Comparison of ENCODE assay signal across 16 cellular contexts in the genomic region with DNA sequence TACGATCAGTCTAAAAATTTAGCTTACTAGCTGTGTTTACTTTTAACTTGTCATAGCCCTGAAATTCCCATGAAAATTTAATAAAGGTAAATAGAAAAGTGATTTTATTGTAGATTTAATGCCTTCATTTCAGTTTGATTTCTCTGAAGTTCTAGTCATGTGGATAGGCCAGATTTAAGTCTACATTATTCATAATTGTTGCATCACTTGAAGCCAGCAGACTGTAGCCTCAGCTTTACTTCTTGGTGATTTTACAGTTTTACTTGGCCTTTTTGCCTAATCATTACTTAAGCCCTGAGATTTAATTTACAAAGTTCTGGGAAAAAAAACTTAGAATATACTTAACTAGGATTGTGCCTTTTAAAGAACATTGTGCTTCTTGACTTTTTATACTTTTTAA.
DNase-seq lines count a peak whose midpoint lies in the region; ATAC-seq and TF ChIP-seq lines count a peak whose summit lies in the region.
"Had no signal": no experiment of that assay in that cellular context is flagged by ENCODE, and none has a peak within 500 bp of the region (broad histone marks: within the 10 kb centered on the region; RNA-seq: fewer than 3 reads in every experiment).

No MANE protein-coding gene starts in this region.

- H3K4me3 ChIP-seq in AG10803 (ENCODE audit: low read length) = no peak overlapping the region
- H3K4me3 ChIP-seq in LNCaP clone FGC (ENCODE audit: low read depth, low read length) = no peak overlapping the region
- H3K4me3 ChIP-seq: A549, BLaER1 had no signal

- intact Hi-C loops in posterior cingulate gyrus (cut with DNase I) = no loop called here

- no peaks in the 10 kb centered on the region for H3K27me3 Mint-ChIP-seq in stimulated activated memory B cell treated with anti-CD40 and anti-IgM and Interleukin-4, amounts not matched to agents 10 μg/mL and 1 μg/mL and 100 μg/mL, for 72 hours
- H3K27me3 Mint-ChIP-seq in activated CD8-positive, alpha-beta memory T cell treated with anti-CD3 and anti-CD28 coated beads, Interleukin-2, amount 10 ng/mL, durations not matched to agents 7 days and 5 days = no peaks in the 10 kb centered on the region
- H3K27me3 Mint-ChIP-seq: CD4-positive, alpha-beta memory T cell; IgD-negative memory B cell had no signal

- CTCF ChIA-PET in activated CD8-positive, alpha-beta memory T cell treated with anti-CD3 and anti-CD28 coated beads, Interleukin-2, amount 10 ng/mL, durations not matched to agents 7 days and 5 days (lab: Charles Lee) = no interaction called here

- peaks cover 28% of the 10 kb centered on the region for H3K36me3 Mint-ChIP-seq in stimulated activated memory B cell treated with anti-CD40 and anti-IgM and Interleukin-4, amounts not matched to agents 10 μg/mL and 1 μg/mL and 100 μg/mL, for 72 hours
- H3K36me3 Mint-ChIP-seq in activated CD8-positive, alpha-beta memory T cell treated with anti-CD3 and anti-CD28 coated beads, Interleukin-2, amount 10 ng/mL, durations not matched to agents 7 days and 5 days = peaks cover 6% of the 10 kb centered on the region

- H3K27ac Mint-ChIP-seq in stimulated activated memory B cell treated with anti-CD40 and anti-IgM and Interleukin-4, amounts not matched to agents 10 μg/mL and 1 μg/mL and 100 μg/mL, for 72 hours = no peak overlapping the region
- no peak overlapping the region for H3K27ac Mint-ChIP-seq in activated CD8-positive, alpha-beta memory T cell treated with anti-CD3 and anti-CD28 coated beads, Interleukin-2, amount 10 ng/mL, durations not matched to agents 7 days and 5 days
- H3K27ac Mint-ChIP-seq: IgD-negative memory B cell had no signal

- no peaks in the 10 kb centered on the region for H3K4me1 Mint-ChIP-seq in stimulated activated memory B cell treated with anti-CD40 and anti-IgM and Interleukin-4, amounts not matched to agents 10 μg/mL and 1 μg/mL and 100 μg/mL, for 72 hours
- no peaks in the 10 kb centered on the region for H3K4me1 Mint-ChIP-seq in activated CD8-positive, alpha-beta memory T cell treated with anti-CD3 and anti-CD28 coated beads, Interleukin-2, amount 10 ng/mL, durations not matched to agents 7 days and 5 days
- H3K4me1 Mint-ChIP-seq: CD14-positive monocyte, IgD-negative memory B cell had no signal

- H3K9me3 Mint-ChIP-seq in stimulated activated memory B cell treated with anti-CD40 and anti-IgM and Interleukin-4, amounts not matched to agents 10 μg/mL and 1 μg/mL and 100 μg/mL, for 72 hours = no peaks in the 10 kb centered on the region
- H3K9me3 Mint-ChIP-seq in activated CD8-positive, alpha-beta memory T cell treated with anti-CD3 and anti-CD28 coated beads, Interleukin-2, amount 10 ng/mL, durations not matched to agents 7 days and 5 days (ENCODE audit: low read depth) = no peaks in the 10 kb centered on the region
- H3K9me3 Mint-ChIP-seq: CD4-positive, alpha-beta memory T cell; IgD-negative memory B cell had no signal

- H3K4me3 Mint-ChIP-seq in stimulated activated memory B cell treated with anti-CD40 and anti-IgM and Interleukin-4, amounts not matched to agents 10 μg/mL and 1 μg/mL and 100 μg/mL, for 72 hours = no peak overlapping the region
- H3K4me3 Mint-ChIP-seq in activated CD8-positive, alpha-beta memory T cell treated with anti-CD3 and anti-CD28 coated beads, Interleukin-2, amount 10 ng/mL, durations not matched to agents 7 days and 5 days = no peak overlapping the region
- H3K4me3 Mint-ChIP-seq: CD14-positive monocyte; CD4-positive, alpha-beta memory T cell; IgD-negative memory B cell had no signal

- DNase-seq in AG10803 (ENCODE audit: low read depth) (peak; percentile 5), LNCaP clone FGC (ENCODE audit: low read depth) (peak; percentile 11), amniotic epithelial cell (ENCODE audit: low read depth) (peak; percentile 50), iris pigment epithelial cell (ENCODE audit: low read depth) (peak; percentile 23), NCI-H2171 treated with DMSO at 0.1 percent for 48 hours (lab: John Stamatoyannopoulos, UW) (no peak), posterior cingulate gyrus (no peak)
- no peak for DNase-seq in activated CD8-positive, alpha-beta memory T cell treated with anti-CD3 and anti-CD28 coated beads, Interleukin-2, amount 10 ng/mL, durations not matched to agents 7 days and 5 days
- DNase-seq: CD4-positive, alpha-beta memory T cell; DMS79 treated with DMSO at 0.1 percent for 48 hours; GF-D8; HCEC 1CT had no signal

- TF ChIP-seq CTCF in AG10803 (conservative IDR thresholded peaks at IDR 0.05; ENCODE audit: low read length) (no peak), LNCaP clone FGC (IDR thresholded peaks at IDR 0.05; ENCODE audit: control insufficient read depth, extremely low read depth, insufficient read depth) (no peak)

- no peak for ATAC-seq in stimulated activated memory B cell treated with anti-CD40 and anti-IgM and Interleukin-4, amounts not matched to agents 10 μg/mL and 1 μg/mL and 100 μg/mL, for 72 hours
- no peak for ATAC-seq in activated CD8-positive, alpha-beta memory T cell treated with anti-CD3 and anti-CD28 coated beads, Interleukin-2, amount 10 ng/mL, durations not matched to agents 7 days and 5 days
- ATAC-seq: A549 had no signal

Comparison
In these comparisons a context has a peak if more than half of its experiments do, and no peak if none do; other contexts are left out.
1. DNase-seq: peak in AG10803 (single experiment), LNCaP clone FGC (single experiment), amniotic epithelial cell (single experiment) and iris pigment epithelial cell (single experiment); none in NCI-H2171 treated with DMSO at 0.1 percent for 48 hours (single experiment), activated CD8-positive, alpha-beta memory T cell treated with anti-CD3 and anti-CD28 coated beads, Interleukin-2, amount 10 ng/mL, durations not matched to agents 7 days and 5 days (single experiment) and posterior cingulate gyrus (0 of 10).